16 cellular contexts compared by ENCODE assay signal in the genomic region with DNA sequence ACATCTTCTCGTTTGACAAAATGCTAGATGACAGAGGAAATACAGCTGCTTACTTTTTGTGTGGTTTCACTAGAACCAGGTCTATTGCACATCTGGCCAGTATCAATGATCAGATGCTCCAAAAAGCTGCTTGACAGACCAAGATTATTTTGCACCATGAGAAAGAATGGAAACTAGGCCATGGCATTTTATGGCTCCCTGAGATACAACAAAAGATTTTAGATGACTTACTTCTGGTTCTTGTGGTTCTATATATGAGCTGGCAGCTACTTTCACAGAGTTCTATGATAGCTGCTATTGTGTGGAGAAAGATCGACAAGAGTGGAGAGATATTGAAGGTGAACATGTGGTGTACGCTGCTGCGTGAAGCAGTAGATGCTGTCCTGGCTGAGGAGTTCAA. TPM values are rescaled to one million over a fixed set of nuclear protein-coding genes. Genes with fewer than 3 reads are reported as not detected.
A peak's percentile ranks its signal among the peaks of the same experiment; 100 is the strongest.
DNase-seq lines count a peak whose midpoint lies in the region; ATAC-seq, FAIRE-seq and TF ChIP-seq lines count a peak whose summit lies in the region.
"Had no signal": no experiment of that assay in that cellular context is flagged by ENCODE, and none has a peak within 500 bp of the region (broad histone marks: within the 10 kb centered on the region; RNA-seq: fewer than 3 reads in every experiment).

No MANE protein-coding gene starts in this region.

- H3K4me3 ChIP-seq in Jurkat, Clone E6-1 (ENCODE audit: low read length) = no peak overlapping the region
- H3K4me3 ChIP-seq in right atrium auricular region = no peak overlapping the region
- H3K4me3 ChIP-seq: coronary artery, heart right ventricle, SJSA1 had no signal

- TF ChIP-seq CTCF in right atrium auricular region (IDR thresholded peaks at IDR 0.05) = no peak

- FAIRE-seq in H54 (lab: Jason Lieb, UNC) = no peak

- no peak overlapping the region for H3K27ac ChIP-seq in right atrium auricular region
- H3K27ac ChIP-seq: coronary artery, heart right ventricle, SJSA1 had no signal

- no peak for TF ChIP-seq POLR2A in H54 (IDR thresholded peaks at IDR 0.05; ENCODE audit: low read depth, low read length)

- peak; percentile 10 for DNase-seq in stimulated activated CD4-positive, alpha-beta T cell treated with anti-CD3 and anti-CD28 coated beads, Interleukin-15, amount 100 ng/mL, for 24 hours
- no peak for DNase-seq in stimulated activated CD4-positive, alpha-beta T cell treated with anti-CD3 and anti-CD28 coated beads, Interleukin-12 subunit alpha, Interleukin-12 subunit beta, amount 100 ng/mL, for 4 hours
- peak; percentile 78 for DNase-seq in Jurkat, Clone E6-1 (ENCODE audit: low read depth, low spot score)
- DNase-seq in NCI-H82 treated with DMSO at 0.1 percent for 48 hours (lab: John Stamatoyannopoulos, UW; ENCODE audit: unreplicated experiment) = no peak
- DNase-seq in HUDEP-2 (lab: John Stamatoyannopoulos, UW; ENCODE audit: unreplicated experiment in 76 of 76) = no peak
- no peak for DNase-seq in right atrium auricular region (ENCODE audit: low spot score)
- no peak for DNase-seq in H54 (ENCODE audit: insufficient read length, low spot score)
- DNase-seq: amygdala, erythroblast, heart right ventricle, NCI-H1930 had no signal

- H3K36me3 ChIP-seq in right atrium auricular region = no peaks in the 10 kb centered on the region
- H3K36me3 ChIP-seq: heart right ventricle, SJSA1 had no signal

- H3K4me1 ChIP-seq in right atrium auricular region = no peaks in the 10 kb centered on the region
- H3K4me1 ChIP-seq: SJSA1 had no signal

- no peaks in the 10 kb centered on the region for H3K27me3 ChIP-seq in right atrium auricular region
- H3K27me3 ChIP-seq: heart right ventricle, SJSA1 had no signal

- H3K9me3 ChIP-seq in right atrium auricular region = no peaks in the 10 kb centered on the region
- H3K9me3 ChIP-seq: SJSA1 had no signal

- ATAC-seq in GM21447 (IDR thresholded peaks at IDR 0.05; ENCODE audit: unreplicated experiment) = peak; percentile 66
- ATAC-seq: heart right ventricle had no signal

RNA-seq across cellular contexts. Expression of gene PPFIBP1, which starts 25.8 kb away (rescaled TPM):
- polyA plus RNA-seq in Jurkat, Clone E6-1 (2012; ENCODE audit: insufficient read depth, insufficient read length) = 8.1 TPM
- 10 to 100 TPM; 65.2 to 66.0 TPM for total RNA-seq in right atrium auricular region

RNA-seq across cellular contexts. Expression of gene SMCO2, which starts 51.6 kb away (rescaled TPM):
- polyA plus RNA-seq in Jurkat, Clone E6-1 (2012; ENCODE audit: insufficient read depth, insufficient read length) = not detected
- total RNA-seq in right atrium auricular region = not detected
- total RNA-seq: mucosa of gallbladder, SJSA1, urinary bladder had no signal

Comparison
In these comparisons a context has a peak if more than half of its experiments do, and no peak if none do; other contexts are left out.
1. DNase-seq: peak in stimulated activated CD4-positive, alpha-beta T cell treated with anti-CD3 and anti-CD28 coated beads, Interleukin-15, amount 100 ng/mL, for 24 hours (single experiment) and Jurkat, Clone E6-1 (single experiment); none in stimulated activated CD4-positive, alpha-beta T cell treated with anti-CD3 and anti-CD28 coated beads, Interleukin-12 subunit alpha, Interleukin-12 subunit beta, amount 100 ng/mL, for 4 hours (single experiment), NCI-H82 treated with DMSO at 0.1 percent for 48 hours (single experiment), HUDEP-2 (0 of 76), right atrium auricular region (single experiment) and H54 (single experiment).